19 cellular contexts compared by ENCODE assay signal in genomic region chr9:126348911-126349550, GRCh38. TPM values are rescaled to one million over a fixed set of nuclear protein-coding genes. Genes with fewer than 3 reads are reported as not detected.
DNase-seq lines count a peak whose midpoint lies in the region; ATAC-seq and TF ChIP-seq lines count a peak whose summit lies in the region.
"Had no signal": no experiment of that assay in that cellular context is flagged by ENCODE, and none has a peak within 500 bp of the region (broad histone marks: within the 10 kb centered on the region; RNA-seq: fewer than 3 reads in every experiment).

No MANE protein-coding gene starts in this region.

- H3K4me2 ChIP-seq in OCI-LY3 (ENCODE audit: low read length): peak overlapping the region; percentile 67

- H3K27ac Mint-ChIP-seq in Caco-2 (ENCODE audit: unreplicated experiment): peak overlapping the region; percentile 13

- intact Hi-C loops in Caco-2 (cut with micrococcal nuclease; ENCODE audit: unreplicated experiment) (no loop called here), esophagus squamous epithelium (cut with DNase I) (no loop called here), prostate gland (cut with DNase I) (no loop called here)

- no peaks in the 10 kb centered on the region for H4K20me1 ChIP-seq in OCI-LY3 (ENCODE audit: insufficient read depth, low read length)

- H3K9ac ChIP-seq in OCI-LY3 (ENCODE audit: low read length) (no peak overlapping the region), skeletal muscle tissue (ENCODE audit: low read depth in 1 of 3, low read length in 3 of 3) (no peak overlapping the region)

- BruUV-seq in Caco-2 (replicated peaks; lab: Mats Ljungman, UMichigan): no TSS peak

- H3K36me3 ChIP-seq in Caco-2 (ENCODE audit: control insufficient read depth, insufficient read depth, low read length): no peaks in the 10 kb centered on the region; the same call in none of the 2 replicates
- peaks cover 12% of the 10 kb centered on the region for H3K36me3 ChIP-seq in OCI-LY3 (replicated peaks; ENCODE audit: low read depth, low read length)
- peaks cover 0 to 19% (median 0%) of the 10 kb centered on the region in 3 donors for H3K36me3 ChIP-seq in esophagus squamous epithelium
- H3K36me3 ChIP-seq in skeletal muscle tissue (ENCODE audit: control insufficient read depth in 3 of 3, insufficient read depth in 3 of 3, low read length in 3 of 3): peaks cover 9 to 14% (median 10%) of the 10 kb centered on the region in 3 donors
- no peaks in the 10 kb centered on the region for H3K36me3 ChIP-seq in prostate gland
- H3K36me3 ChIP-seq: pancreas had no signal

- H3K27me3 Mint-ChIP-seq in Caco-2 (ENCODE audit: insufficient read depth, unreplicated experiment): no peaks in the 10 kb centered on the region

- H3K4me1 ChIP-seq in Caco-2 (no peaks in the 10 kb centered on the region; the same call in 1 of the 2 replicates), OCI-LY3 (ENCODE audit: low read length) (peaks cover 30% of the 10 kb centered on the region), esophagus squamous epithelium (peaks cover 3 to 55% (median 24%) of the 10 kb centered on the region in 3 donors), skeletal muscle tissue (ENCODE audit: control insufficient read depth in 3 of 3, insufficient read depth in 3 of 3, low read length in 3 of 3) (peaks cover 12 to 22% (median 18%) of the 10 kb centered on the region in 3 donors), prostate gland (replicated peaks) (peaks cover 13% of the 10 kb centered on the region)
- H3K4me1 ChIP-seq: pancreas had no signal

- H3K36me3 Mint-ChIP-seq in Caco-2 (ENCODE audit: insufficient read depth, unreplicated experiment): peaks cover 17% of the 10 kb centered on the region

- peaks cover 14% of the 10 kb centered on the region for H3K9me3 Mint-ChIP-seq in Caco-2 (ENCODE audit: unreplicated experiment)

- no peak overlapping the region for H3K4me3 ChIP-seq in Caco-2 (ENCODE audit: low read depth, low read length)
- H3K4me3 ChIP-seq in OCI-LY3 (ENCODE audit: low read length): peak overlapping the region; percentile 42; the same call in 1 of the 2 replicates
- H3K4me3 ChIP-seq in esophagus squamous epithelium: no peak overlapping the region
- no peak overlapping the region for H3K4me3 ChIP-seq in skeletal muscle tissue (ENCODE audit: low read length in 3 of 3)
- no peak overlapping the region for H3K4me3 ChIP-seq in prostate gland
- H3K4me3 ChIP-seq: K562, pancreas had no signal

- DNase-seq in Caco-2 (no peak), esophagus squamous epithelium (lab: John Stamatoyannopoulos, UW) (no peak), kidney tubule cell (ENCODE audit: low spot score) (no peak), prostate gland (ENCODE audit: low spot score) (no peak)
- DNase-seq: activated CD8-positive, alpha-beta memory T cell treated with anti-CD3 and anti-CD28 coated beads, Interleukin-2, amount 50 U/mL, for 4 hours; activated naive CD4-positive, alpha-beta T cell; CD8-positive, alpha-beta memory T cell; dermis blood vessel endothelial cell; EL; NCI-H1105 treated with DMSO at 0.1 percent for 48 hours; pancreas; SIG-M5; spleen; stimulated activated naive CD4-positive, alpha-beta T cell had no signal

- H3K4me1 Mint-ChIP-seq in Caco-2 (ENCODE audit: low read depth, unreplicated experiment): peaks cover 8% of the 10 kb centered on the region

- H3K27ac ChIP-seq in OCI-LY3 (ENCODE audit: low read length) (no peak overlapping the region), esophagus squamous epithelium (peak overlapping the region; percentile 61 to 85 (median 80)), skeletal muscle tissue (ENCODE audit: low read depth, low read length) (peak overlapping the region; percentile 49), prostate gland (no peak overlapping the region)
- H3K27ac ChIP-seq: pancreas had no signal

- no peak for TF ChIP-seq POLR2A in esophagus squamous epithelium (IDR thresholded peaks at IDR 0.05)
- no peak for TF ChIP-seq POLR2A in prostate gland (IDR thresholded peaks at IDR 0.05)

- H3K9me3 ChIP-seq in Caco-2 (0 out of 2 replicates have a peak, but pooled peaks cover 7% of the 10 kb centered on the region), OCI-LY3 (ENCODE audit: insufficient read depth, low read length) (0 out of 2 replicates have a peak, but pooled peaks cover 7% of the 10 kb centered on the region), esophagus squamous epithelium (peaks cover 0 to 7% (median 0%) of the 10 kb centered on the region in 3 donors), skeletal muscle tissue (ENCODE audit: control insufficient read depth in 3 of 3, low read length in 3 of 3) (no peaks in the 10 kb centered on the region), prostate gland (no peaks in the 10 kb centered on the region)

- no peaks in the 10 kb centered on the region for H3K27me3 ChIP-seq in Caco-2 (replicated peaks; ENCODE audit: control insufficient read depth, insufficient read depth, low read length)
- peaks cover 29% of the 10 kb centered on the region for H3K27me3 ChIP-seq in OCI-LY3 (ENCODE audit: low read depth, low read length)
- no peaks in the 10 kb centered on the region for H3K27me3 ChIP-seq in esophagus squamous epithelium
- H3K27me3 ChIP-seq in skeletal muscle tissue (ENCODE audit: control insufficient read depth in 3 of 3, insufficient read depth in 3 of 3, low read length in 3 of 3): no peaks in the 10 kb centered on the region
- H3K27me3 ChIP-seq in prostate gland (replicated peaks; ENCODE audit: insufficient read depth): no peaks in the 10 kb centered on the region
- H3K27me3 ChIP-seq: pancreas, spleen had no signal

- 22 to 39% methylated on average over 7 of the region's 7 CpGs for WGBS in esophagus squamous epithelium, 2 donors
- 35% methylated on average over 7 of the region's 7 CpGs for WGBS in prostate gland

- TF ChIP-seq CTCF in Caco-2 (IDR thresholded peaks at IDR 0.05; ENCODE audit: insufficient read depth in 1 of 2, low read depth in 1 of 2, low read length in 1 of 2, severe bottlenecking in 1 of 2, unreplicated experiment in 1 of 2) (no peak), OCI-LY3 (IDR thresholded peaks at IDR 0.05; ENCODE audit: low read depth, low read length) (no peak), esophagus squamous epithelium (IDR thresholded peaks at IDR 0.05) (no peak), prostate gland (IDR thresholded peaks at IDR 0.05) (no peak)

- CTCF ChIA-PET in Caco-2 (lab: Charles Lee): no interaction called here

- no peak overlapping the region for H2AFZ ChIP-seq in OCI-LY3 (ENCODE audit: low read depth, low read length)

- ATAC-seq in GM18858 (IDR thresholded peaks at IDR 0.05; ENCODE audit: unreplicated experiment) (no peak), HG02623 (IDR thresholded peaks at IDR 0.05; ENCODE audit: unreplicated experiment) (no peak)
- ATAC-seq: K562 had no signal

- no peak overlapping the region for H3K4me3 Mint-ChIP-seq in Caco-2 (ENCODE audit: unreplicated experiment)
- H3K4me3 Mint-ChIP-seq: CD8-positive, alpha-beta memory T cell had no signal

- POLR2A ChIA-PET in Caco-2 (lab: Charles Lee): no interaction called here

- H3K79me2 ChIP-seq in OCI-LY3 (ENCODE audit: low read length): no peaks in the 10 kb centered on the region

RNA-seq across cellular contexts. Expression of gene MVB12B, which starts 22.4 kb away (rescaled TPM):
- total RNA-seq in Caco-2 (2022): 20.8 and 24.4 TPM in 2 replicates
- total RNA-seq in esophagus squamous epithelium: 10 to 100 TPM in 1 of 4 donors, 1 to 10 TPM in 3; 3.2 to 13.2 (median 5.3) TPM
- 13.0 TPM for total RNA-seq in skeletal muscle tissue
- total RNA-seq in prostate gland: 10 to 100 TPM; 17.3 to 28.4 TPM
- total RNA-seq: K562 had no signal

Comparison
In these comparisons a context has a peak if more than half of its experiments do, and no peak if none do; other contexts are left out.
1. H3K27ac ChIP-seq: peak in esophagus squamous epithelium (4 of 4) and skeletal muscle tissue (single experiment); none in OCI-LY3 (single experiment) and prostate gland (0 of 2).